24 cellular contexts compared by ENCODE assay signal in the genomic region with DNA sequence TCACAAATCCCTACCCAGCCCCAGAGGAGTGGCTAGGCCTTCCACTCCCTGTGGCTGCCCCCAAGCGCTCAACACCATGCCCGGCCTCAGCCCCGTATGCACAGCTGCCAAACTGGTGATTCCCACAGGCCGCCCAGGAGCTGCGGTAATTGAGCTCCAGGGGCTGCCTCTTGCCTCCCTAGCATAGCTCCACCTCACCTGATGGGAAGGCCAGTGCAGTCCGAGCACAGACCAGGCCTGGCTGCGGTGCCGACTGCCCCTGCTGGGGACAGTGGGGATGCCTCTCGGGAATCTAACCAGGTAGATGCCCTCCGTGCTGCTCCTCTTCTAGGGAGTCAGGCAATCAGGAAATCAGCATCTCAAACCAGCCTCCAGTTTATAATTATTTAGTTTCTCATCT. TPM values are rescaled to one million over a fixed set of nuclear protein-coding genes. Genes with fewer than 3 reads are reported as not detected.
DNase-seq lines count a peak whose midpoint lies in the region; ATAC-seq and TF ChIP-seq lines count a peak whose summit lies in the region.
"Had no signal": no experiment of that assay in that cellular context is flagged by ENCODE, and none has a peak within 500 bp of the region (broad histone marks: within the 10 kb centered on the region; RNA-seq: fewer than 3 reads in every experiment).

No MANE protein-coding gene starts in this region.

- no peaks in the 10 kb centered on the region for H3K4me1 Mint-ChIP-seq in neural crest cell
- H3K4me1 Mint-ChIP-seq in activated CD4-positive, alpha-beta T cell treated with anti-CD3 and anti-CD28 coated beads for 36 hours = no peaks in the 10 kb centered on the region
- H3K4me1 Mint-ChIP-seq: activated CD4-positive, alpha-beta T cell treated with anti-CD3 and anti-CD28 coated beads, Interleukin-2, amount 10 ng/mL, durations not matched to agents 24 days and 14 days; mesothelial cell of epicardium; naive B cell had no signal

- POLR2A ChIA-PET in activated CD4-positive, alpha-beta T cell treated with anti-CD3 and anti-CD28 coated beads for 36 hours (lab: Charles Lee) = no interaction called here

- TF ChIP-seq CTCF in epithelial cell of esophagus (IDR thresholded peaks at IDR 0.05; ENCODE audit: insufficient read depth, low read depth, low read length, missing control alignments) = peak; percentile 4
- TF ChIP-seq CTCF in neural crest cell (conservative IDR thresholded peaks at IDR 0.05) = peak; percentile 24

- no peaks in the 10 kb centered on the region for H3K9me3 Mint-ChIP-seq in neural crest cell
- H3K9me3 Mint-ChIP-seq in activated CD4-positive, alpha-beta T cell treated with anti-CD3 and anti-CD28 coated beads for 36 hours (ENCODE audit: low read depth) = no peaks in the 10 kb centered on the region
- H3K9me3 Mint-ChIP-seq: activated CD4-positive, alpha-beta T cell treated with anti-CD3 and anti-CD28 coated beads, Interleukin-2, amount 10 ng/mL, durations not matched to agents 24 days and 14 days; activated T-helper 2 cell treated with anti-CD3 and anti-CD28 coated beads, Interferon-gamma antibody, Interleukin-2, Interleukin-4, amounts not matched to agents 10 μg/mL and 5 μg/mL and 100 μg/mL, durations not matched to agents 14 hours and 24 hours and 36 hours; CD4-positive, alpha-beta T cell; mesothelial cell of epicardium; naive B cell had no signal

- H3K4me3 Mint-ChIP-seq in neural crest cell = no peak overlapping the region
- H3K4me3 Mint-ChIP-seq in activated CD4-positive, alpha-beta T cell treated with anti-CD3 and anti-CD28 coated beads for 36 hours = no peak overlapping the region
- H3K4me3 Mint-ChIP-seq: activated CD4-positive, alpha-beta T cell treated with anti-CD3 and anti-CD28 coated beads, Interleukin-2, amount 10 ng/mL, durations not matched to agents 24 days and 14 days; activated naive CD8-positive, alpha-beta T cell; CD4-positive, alpha-beta T cell; mesothelial cell of epicardium; naive B cell had no signal

- no peaks in the 10 kb centered on the region for H3K36me3 Mint-ChIP-seq in neural crest cell (ENCODE audit: low read depth)
- H3K36me3 Mint-ChIP-seq in activated CD4-positive, alpha-beta T cell treated with anti-CD3 and anti-CD28 coated beads for 36 hours (ENCODE audit: low read depth) = no peaks in the 10 kb centered on the region
- H3K36me3 Mint-ChIP-seq: activated naive CD8-positive, alpha-beta T cell; mesothelial cell of epicardium; naive B cell had no signal

- no peak overlapping the region for H3K27ac Mint-ChIP-seq in neural crest cell (ENCODE audit: unreplicated experiment)
- H3K27ac Mint-ChIP-seq in activated CD4-positive, alpha-beta T cell treated with anti-CD3 and anti-CD28 coated beads for 36 hours = no peak overlapping the region
- H3K27ac Mint-ChIP-seq: activated CD4-positive, alpha-beta T cell treated with anti-CD3 and anti-CD28 coated beads, Interleukin-2, amount 10 ng/mL, durations not matched to agents 24 days and 14 days; activated naive CD8-positive, alpha-beta T cell; activated T-helper 2 cell treated with anti-CD3 and anti-CD28 coated beads, Interferon-gamma antibody, Interleukin-2, Interleukin-4, amounts not matched to agents 10 μg/mL and 5 μg/mL and 100 μg/mL, durations not matched to agents 14 hours and 24 hours and 36 hours; CD4-positive, alpha-beta T cell; mesothelial cell of epicardium; naive B cell had no signal

- intact Hi-C loops in activated CD4-positive, alpha-beta T cell treated with anti-CD3 and anti-CD28 coated beads for 36 hours (cut with DNase I, micrococcal nuclease) = no loop called here

- no peak overlapping the region for H3K4me3 ChIP-seq in epithelial cell of esophagus (ENCODE audit: low read length)
- H3K4me3 ChIP-seq: breast epithelium had no signal

- ATAC-seq in activated CD4-positive, alpha-beta T cell treated with anti-CD3 and anti-CD28 coated beads for 36 hours = no peak

- DNase-seq in ELF-1 (ENCODE audit: low read depth, low spot score) (peak; percentile 86), HuH-7 (ENCODE audit: low spot score) (peak; percentile 51), epithelial cell of esophagus (ENCODE audit: low read depth) (no peak), neural crest cell (ENCODE audit: low read depth, low spot score) (no peak), COLO668 (lab: John Stamatoyannopoulos, UW; ENCODE audit: unreplicated experiment) (no peak), SKM-1 treated with dmso at 0.1 percent for 144 hours (lab: John Stamatoyannopoulos, UW; ENCODE audit: unreplicated experiment) (no peak)
- DNase-seq in activated CD4-positive, alpha-beta T cell treated with anti-CD3 and anti-CD28 coated beads for 36 hours = no peak
- DNase-seq: activated CD4-positive, alpha-beta T cell treated with anti-CD3 and anti-CD28 coated beads, Interleukin-2, amount 10 ng/mL, durations not matched to agents 24 days and 14 days; activated CD8-positive, alpha-beta memory T cell treated with anti-CD3 and anti-CD28 coated beads for 24 hours; activated T-cell treated with anti-CD3 and anti-CD28 coated beads for 4 hours; CD4-positive, alpha-beta T cell; GOT3; MM.1S; naive B cell; NCI-H1930; NCI-H526; SHP77 treated with DMSO at 0.1 percent for 48 hours; small intestine; stimulated activated naive CD4-positive, alpha-beta T cell treated with Interleukin-2 at 50 U/mL for 16 hours; T-helper 9 cell had no signal

- peaks cover 19% of the 10 kb centered on the region for H3K27me3 Mint-ChIP-seq in neural crest cell (ENCODE audit: low read depth)
- no peaks in the 10 kb centered on the region for H3K27me3 Mint-ChIP-seq in activated CD4-positive, alpha-beta T cell treated with anti-CD3 and anti-CD28 coated beads for 36 hours
- H3K27me3 Mint-ChIP-seq: activated CD4-positive, alpha-beta T cell treated with anti-CD3 and anti-CD28 coated beads, Interleukin-2, amount 10 ng/mL, durations not matched to agents 24 days and 14 days; activated naive CD8-positive, alpha-beta T cell; CD4-positive, alpha-beta T cell had no signal

- CTCF ChIA-PET in activated CD4-positive, alpha-beta T cell treated with anti-CD3 and anti-CD28 coated beads for 36 hours (lab: Charles Lee) = no interaction called here

RNA-seq across cellular contexts. Expression of gene SCN5A, which starts 25.9 kb away (rescaled TPM):
- total RNA-seq in neural crest cell = 0.41 and 1.2 TPM in 2 replicates
- total RNA-seq in activated CD4-positive, alpha-beta T cell treated with anti-CD3 and anti-CD28 coated beads for 36 hours = under 1 TPM; 0.14 to 0.39 TPM
- total RNA-seq: activated CD4-positive, alpha-beta T cell treated with anti-CD3 and anti-CD28 coated beads, Interleukin-2, amount 10 ng/mL, durations not matched to agents 24 days and 14 days; activated T-helper 2 cell treated with anti-CD3 and anti-CD28 coated beads, Interferon-gamma antibody, Interleukin-2, Interleukin-4, amounts not matched to agents 10 μg/mL and 5 μg/mL and 100 μg/mL, durations not matched to agents 14 hours and 24 hours and 36 hours had no signal

Comparison
In these comparisons a context has a peak if more than half of its experiments do, and no peak if none do; other contexts are left out.
1. DNase-seq: peak in ELF-1 (single experiment) and HuH-7 (single experiment); none in epithelial cell of esophagus (single experiment), neural crest cell (single experiment), activated CD4-positive, alpha-beta T cell treated with anti-CD3 and anti-CD28 coated beads for 36 hours (single experiment), COLO668 (single experiment) and SKM-1 treated with dmso at 0.1 percent for 144 hours (single experiment).